Comparison of ENCODE assay signal across 20 cellular contexts in the genomic region with DNA sequence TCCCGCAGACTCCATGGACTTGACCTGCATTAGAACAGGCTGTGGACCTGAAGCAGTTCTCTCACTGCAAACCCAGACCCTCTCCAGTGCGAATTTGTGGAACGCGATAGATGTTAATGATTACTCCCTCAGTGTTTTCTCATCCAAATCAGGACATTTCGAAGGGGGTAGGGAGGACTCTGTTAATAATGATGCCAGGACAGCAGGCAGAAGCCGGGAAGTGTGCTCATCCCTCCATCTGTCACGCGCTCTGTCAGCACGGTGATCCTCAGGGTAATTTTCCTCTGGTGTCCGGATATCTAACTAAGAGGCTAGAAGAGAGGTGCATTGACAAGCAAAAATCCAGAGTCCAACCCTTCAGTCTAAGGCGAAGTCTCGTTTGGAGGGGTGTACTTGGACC. TPM values are rescaled to one million over a fixed set of nuclear protein-coding genes. Genes with fewer than 3 reads are reported as not detected.
DNase-seq lines count a peak whose midpoint lies in the region; ATAC-seq and TF ChIP-seq lines count a peak whose summit lies in the region.
"Had no signal": no experiment of that assay in that cellular context is flagged by ENCODE, and none has a peak within 500 bp of the region (broad histone marks: within the 10 kb centered on the region; RNA-seq: fewer than 3 reads in every experiment).

No MANE protein-coding gene starts in this region.

- no peaks in the 10 kb centered on the region for H3K9me3 Mint-ChIP-seq in T-helper 2 cell treated with Interferon-gamma antibody and Interleukin-4, amounts not matched to agents 5 μg/mL and 100 μg/mL, for 36 hours
- H3K9me3 Mint-ChIP-seq in brain, result peaks cover 0 to 13% (median 7%) of the 10 kb centered on the region in 5 experiments
- H3K9me3 Mint-ChIP-seq in natural killer cell treated with Interleukin-12 subunit alpha and Interleukin-12 subunit beta and Interleukin-15 and Interleukin-18, amount 100 ng/mL, for 72 hours, result no peaks in the 10 kb centered on the region
- H3K9me3 Mint-ChIP-seq: T-helper 1 cell treated with Interleukin-12 subunit alpha and Interleukin-12 subunit beta and Interleukin-4 antibody, amounts not matched to agents 30 μg/mL and 1 μg/mL, for 36 hours had no signal

- intact Hi-C loops in mucosa of descending colon (cut with DNase I, micrococcal nuclease), result no loop called here

- no peak for DNase-seq in T-helper 2 cell treated with Interferon-gamma antibody and Interleukin-4, amounts not matched to agents 5 μg/mL and 100 μg/mL, for 36 hours (ENCODE audit: low spot score)
- no peak for DNase-seq in T-helper 2 cell
- peak; percentile 78 for DNase-seq in NCI-H1694 treated with DMSO at 0.1 percent for 48 hours (lab: John Stamatoyannopoulos, UW)
- no peak for DNase-seq in natural killer cell treated with Interleukin-12 subunit alpha and Interleukin-12 subunit beta and Interleukin-15 and Interleukin-18, amount 100 ng/mL, for 72 hours (ENCODE audit: low spot score)
- DNase-seq in mucosa of descending colon, result no peak
- DNase-seq: 8988T; activated CD4-positive, CD25-positive, alpha-beta regulatory T cell treated with anti-CD3 and anti-CD28 coated beads, Interleukin-2, amount 50 U/mL, for 72 hours; DMS79 treated with DMSO at 0.1 percent for 48 hours; effector CD8-positive, alpha-beta T cell; hippocampal formation; NCI-H187; NCI-H510A; ovary; stimulated activated naive CD4-positive, alpha-beta T cell treated with Interleukin-2 at 50 U/mL for 16 hours; upper lobe of left lung had no signal

- no peak for ATAC-seq in natural killer cell treated with Interleukin-12 subunit alpha and Interleukin-12 subunit beta and Interleukin-15 and Interleukin-18, amount 100 ng/mL, for 72 hours
- ATAC-seq in mucosa of descending colon, result no peak
- ATAC-seq in HG02623 (IDR thresholded peaks at IDR 0.05; ENCODE audit: unreplicated experiment), result no peak
- ATAC-seq in HG02678 (IDR thresholded peaks at IDR 0.05; ENCODE audit: unreplicated experiment), result no peak
- ATAC-seq: left lobe of liver had no signal

- no peaks in the 10 kb centered on the region for H3K9me3 ChIP-seq in mucosa of descending colon
- H3K9me3 ChIP-seq: ovary, upper lobe of left lung had no signal

- H3K4me1 ChIP-seq in mucosa of descending colon (ENCODE audit: low read depth), result peaks cover 6% of the 10 kb centered on the region

- no peaks in the 10 kb centered on the region for H3K27me3 Mint-ChIP-seq in T-helper 2 cell treated with Interferon-gamma antibody and Interleukin-4, amounts not matched to agents 5 μg/mL and 100 μg/mL, for 36 hours (ENCODE audit: low read depth)
- peaks cover 3% of the 10 kb centered on the region for H3K27me3 Mint-ChIP-seq in brain
- no peaks in the 10 kb centered on the region for H3K27me3 Mint-ChIP-seq in natural killer cell treated with Interleukin-12 subunit alpha and Interleukin-12 subunit beta and Interleukin-15 and Interleukin-18, amount 100 ng/mL, for 72 hours

- H3K36me3 Mint-ChIP-seq in T-helper 2 cell treated with Interferon-gamma antibody and Interleukin-4, amounts not matched to agents 5 μg/mL and 100 μg/mL, for 36 hours (ENCODE audit: low read depth), result peaks cover 39% of the 10 kb centered on the region
- peaks cover 52% of the 10 kb centered on the region for H3K36me3 Mint-ChIP-seq in brain
- no peaks in the 10 kb centered on the region for H3K36me3 Mint-ChIP-seq in natural killer cell treated with Interleukin-12 subunit alpha and Interleukin-12 subunit beta and Interleukin-15 and Interleukin-18, amount 100 ng/mL, for 72 hours

- H3K36me3 ChIP-seq in mucosa of descending colon (ENCODE audit: low read depth), result peaks cover 3% of the 10 kb centered on the region
- H3K36me3 ChIP-seq: ovary had no signal

- peak overlapping the region; percentile 3 for H3K27ac Mint-ChIP-seq in T-helper 2 cell treated with Interferon-gamma antibody and Interleukin-4, amounts not matched to agents 5 μg/mL and 100 μg/mL, for 36 hours
- H3K27ac Mint-ChIP-seq in brain, result peak overlapping the region in 4 of 5 experiments; percentile 43 to 97 (median 62)
- H3K27ac Mint-ChIP-seq in natural killer cell treated with Interleukin-12 subunit alpha and Interleukin-12 subunit beta and Interleukin-15 and Interleukin-18, amount 100 ng/mL, for 72 hours, result peak overlapping the region; percentile 82 to 87

- TF ChIP-seq CTCF in brain (conservative IDR thresholded peaks at IDR 0.05) (no peak), mucosa of descending colon (IDR thresholded peaks at IDR 0.05) (no peak)

- H3K4me1 Mint-ChIP-seq in T-helper 2 cell treated with Interferon-gamma antibody and Interleukin-4, amounts not matched to agents 5 μg/mL and 100 μg/mL, for 36 hours (ENCODE audit: low read depth), result peaks cover 62% of the 10 kb centered on the region
- H3K4me1 Mint-ChIP-seq in brain, result peaks cover 27% of the 10 kb centered on the region
- H3K4me1 Mint-ChIP-seq in natural killer cell treated with Interleukin-12 subunit alpha and Interleukin-12 subunit beta and Interleukin-15 and Interleukin-18, amount 100 ng/mL, for 72 hours (ENCODE audit: low read depth in 2 of 2), result peaks cover 76% of the 10 kb centered on the region in 2 donors

- H3K4me3 ChIP-seq in mucosa of descending colon, result no peak overlapping the region
- H3K4me3 ChIP-seq: ovary, upper lobe of left lung had no signal

- H3K4me3 Mint-ChIP-seq in T-helper 2 cell treated with Interferon-gamma antibody and Interleukin-4, amounts not matched to agents 5 μg/mL and 100 μg/mL, for 36 hours, result peak overlapping the region; percentile 3
- H3K4me3 Mint-ChIP-seq in brain, result no peak overlapping the region
- H3K4me3 Mint-ChIP-seq in natural killer cell treated with Interleukin-12 subunit alpha and Interleukin-12 subunit beta and Interleukin-15 and Interleukin-18, amount 100 ng/mL, for 72 hours, result peak overlapping the region; percentile 75
- H3K4me3 Mint-ChIP-seq: T-helper 1 cell treated with Interleukin-12 subunit alpha and Interleukin-12 subunit beta and Interleukin-4 antibody, amounts not matched to agents 30 μg/mL and 1 μg/mL, for 36 hours had no signal

RNA-seq across cellular contexts. Expression of a gene that starts 18.8 kb away (rescaled TPM):
- 44.2 TPM for polyA plus RNA-seq in brain (ENCODE audit: insufficient read depth, low read depth, low replicate concordance)
- total RNA-seq in natural killer cell treated with Interleukin-12 subunit alpha and Interleukin-12 subunit beta and Interleukin-15 and Interleukin-18, amount 100 ng/mL, for 72 hours, result 100 to 1,000 TPM; 109 to 215 TPM
- total RNA-seq in mucosa of descending colon, result 100 to 1,000 TPM in 1 of 3 donors, 10 to 100 TPM in 2; 67.1 to 103 (median 84.2) TPM

Comparison
In these comparisons a context has a peak if more than half of its experiments do, and no peak if none do; other contexts are left out.
1. H3K27ac Mint-ChIP-seq: peak in every context shown above with its lines; median percentile 84 in natural killer cell treated with Interleukin-12 subunit alpha and Interleukin-12 subunit beta and Interleukin-15 and Interleukin-18, amount 100 ng/mL, for 72 hours; 62 in brain; 3 in T-helper 2 cell treated with Interferon-gamma antibody and Interleukin-4, amounts not matched to agents 5 μg/mL and 100 μg/mL, for 36 hours.
2. H3K4me3 Mint-ChIP-seq: peak in T-helper 2 cell treated with Interferon-gamma antibody and Interleukin-4, amounts not matched to agents 5 μg/mL and 100 μg/mL, for 36 hours (single experiment) and natural killer cell treated with Interleukin-12 subunit alpha and Interleukin-12 subunit beta and Interleukin-15 and Interleukin-18, amount 100 ng/mL, for 72 hours (single experiment); none in brain (0 of 5).